In the genomic region with DNA sequence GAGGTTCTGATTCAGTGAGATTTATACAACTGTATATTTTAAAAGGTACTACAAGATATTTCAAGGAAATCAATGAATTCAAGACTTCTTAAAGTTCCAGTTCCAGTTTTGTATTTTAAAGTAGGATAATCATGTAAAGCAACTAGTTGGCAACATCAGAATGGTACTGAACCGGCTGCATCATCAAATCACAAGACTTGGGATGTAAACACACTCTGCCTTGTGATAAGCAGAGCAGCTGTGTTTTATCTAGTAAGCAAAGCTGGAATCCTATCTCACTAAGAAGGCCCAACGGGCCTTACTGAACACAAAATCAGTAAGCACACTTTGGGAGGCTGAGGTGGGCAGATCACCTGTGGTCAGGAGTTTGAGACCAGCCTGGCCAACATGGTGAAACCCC, we compare ENCODE assay signal across 17 cellular contexts.
"Had no signal": no experiment of that assay in that cellular context is flagged by ENCODE, and none has a peak within 500 bp of the region (broad histone marks: within the 10 kb centered on the region; RNA-seq: fewer than 3 reads in every experiment).

No MANE protein-coding gene starts in this region.

- H3K9me3 ChIP-seq: mucosa of descending colon, tibial artery, uterus had no signal

- H3K27me3 ChIP-seq: foreskin keratinocyte, tibial artery, uterus had no signal

- H3K4me3 ChIP-seq: mucosa of descending colon, tibial artery, uterus had no signal

- ATAC-seq: activated CD4-positive, alpha-beta T cell treated with anti-CD3 and anti-CD28 coated beads for 36 hours; activated CD8-positive, alpha-beta T cell treated with anti-CD3 and anti-CD28 coated beads for 36 hours; activated naive CD8-positive, alpha-beta T cell treated with anti-CD3 and anti-CD28 coated beads, Interleukin-2, amount 50 U/mL, for 24 hours; foreskin keratinocyte; left colon; mucosa of descending colon; natural killer cell; right cardiac atrium; stimulated activated effector memory CD8-positive, alpha-beta T cell treated with anti-CD3 and anti-CD28 coated beads, Interleukin-12 subunit alpha, Interleukin-12 subunit beta, amount 100 ng/mL, for 72 hours had no signal

- DNase-seq: activated CD4-positive, alpha-beta T cell treated with anti-CD3 and anti-CD28 coated beads for 36 hours; activated CD8-positive, alpha-beta memory T cell treated with anti-CD3 and anti-CD28 coated beads, Interleukin-2, amount 50 U/mL, for 48 hours; activated CD8-positive, alpha-beta T cell treated with anti-CD3 and anti-CD28 coated beads for 36 hours; activated naive CD4-positive, alpha-beta T cell treated with Interleukin-2 at 50 U/mL for 16 hours; activated naive CD8-positive, alpha-beta T cell treated with anti-CD3 and anti-CD28 coated beads, Interleukin-2, amount 50 U/mL, for 24 hours; effector memory CD4-positive, alpha-beta T cell; foreskin keratinocyte; left colon; mucosa of descending colon; natural killer cell; nucleus accumbens; right cardiac atrium; T-helper 9 cell; tibial artery; uterus; WERI-Rb-1 had no signal

- H3K27ac ChIP-seq: foreskin keratinocyte, tibial artery, uterus, WERI-Rb-1 had no signal

- H3K36me3 ChIP-seq: tibial artery, uterus, WERI-Rb-1 had no signal

- H3K4me1 ChIP-seq: foreskin keratinocyte, tibial artery, uterus had no signal
